Comparison of ENCODE assay signal across 8 cellular contexts in the genomic region with DNA sequence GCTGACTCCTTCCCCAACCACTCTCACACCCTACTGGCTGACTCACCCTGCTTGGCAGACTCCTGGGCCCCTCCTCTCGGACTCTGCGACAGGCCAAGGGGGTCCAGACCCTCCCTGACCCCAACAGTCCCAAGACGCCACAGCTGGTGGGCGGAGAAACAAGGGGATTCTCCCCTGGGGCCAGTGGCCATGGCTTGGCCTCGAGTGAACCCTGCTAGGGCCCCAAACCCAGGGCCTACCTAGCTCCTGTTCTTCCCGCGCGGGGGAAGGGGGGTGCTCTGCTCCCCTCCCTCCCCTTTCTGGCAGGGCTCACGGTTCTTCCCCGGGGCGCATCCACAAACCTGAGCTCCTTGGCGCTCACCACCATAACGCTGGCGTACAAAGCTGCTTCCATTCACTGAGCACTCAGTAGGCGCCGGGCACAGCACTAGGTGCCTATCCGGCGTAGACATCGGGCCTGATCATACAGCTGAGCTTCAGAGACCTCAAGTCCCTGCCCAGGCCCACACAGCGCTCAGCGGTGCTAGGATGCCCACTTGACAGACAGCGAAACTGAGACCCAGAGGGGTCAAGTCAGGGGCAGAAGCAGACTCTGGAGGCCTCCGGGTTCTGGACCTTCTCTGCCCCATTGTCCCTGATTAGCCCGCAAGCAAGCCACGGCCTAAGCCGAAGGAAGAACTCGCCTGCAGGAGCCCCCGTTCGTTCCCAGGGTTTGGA. TPM values are rescaled to one million over a fixed set of nuclear protein-coding genes. Genes with fewer than 3 reads are reported as not detected.
DNase-seq lines count a peak whose midpoint lies in the region; ATAC-seq and TF ChIP-seq lines count a peak whose summit lies in the region.

No MANE protein-coding gene starts in this region.

- peak overlapping the region; percentile 97 for H3K27ac ChIP-seq in DND-41 (ENCODE audit: low read length)
- peak overlapping the region in 1 of 2 donors; percentile 65 for H3K27ac ChIP-seq in thoracic aorta

- peaks cover 76% of the 10 kb centered on the region for H3K79me2 ChIP-seq in DND-41 (ENCODE audit: insufficient read depth, low read length)

- H3K9me3 Mint-ChIP-seq in MCF 10A (ENCODE audit: unreplicated experiment) = no peaks in the 10 kb centered on the region

- H2AFZ ChIP-seq in DND-41 (ENCODE audit: low read depth, low read length) = no peak overlapping the region

- POLR2A ChIA-PET in MCF 10A (lab: Yijun Ruan, JAX) = interaction anchor here (0.5 to 2.6 kb wide), 6 partner anchors 8 to 383 kb away, joined by 3 to 28 read pairs (median 5); a partner anchor contains a TSS

- peak overlapping the region; percentile 90 for H3K9ac ChIP-seq in DND-41 (ENCODE audit: low read depth, low read length)

- peaks cover 49% of the 10 kb centered on the region for H3K4me1 ChIP-seq in DND-41 (ENCODE audit: insufficient read depth, low read length)
- peaks cover 4 to 12% of the 10 kb centered on the region in 2 donors for H3K4me1 ChIP-seq in thoracic aorta (ENCODE audit: control insufficient read depth in 1 of 2, low read depth in 2 of 2)

- intact Hi-C loops in MCF 10A (cut with micrococcal nuclease) = no loop called here

- peak overlapping the region; percentile 96 for H3K4me2 ChIP-seq in DND-41 (ENCODE audit: insufficient read depth, low read length)

- H3K4me3 Mint-ChIP-seq in MCF 10A (ENCODE audit: unreplicated experiment) = peak overlapping the region; percentile 78

- peaks cover 28% of the 10 kb centered on the region for H4K20me1 ChIP-seq in DND-41 (ENCODE audit: insufficient read depth, low read length)

- H3K27ac Mint-ChIP-seq in MCF 10A (ENCODE audit: low read depth, unreplicated experiment) = no peak overlapping the region

- H3K4me3 ChIP-seq in DND-41 (ENCODE audit: low read depth in 1 of 2, low read length in 2 of 2) (peak overlapping the region; percentile 79 to 92), thoracic aorta (peak overlapping the region; percentile 94)

- no peaks in the 10 kb centered on the region for H3K27me3 Mint-ChIP-seq in MCF 10A (ENCODE audit: insufficient read depth, unreplicated experiment)

- H3K4me1 Mint-ChIP-seq in MCF 10A (ENCODE audit: insufficient read depth, unreplicated experiment) = peaks cover 6% of the 10 kb centered on the region

- H3K9me3 ChIP-seq in DND-41 (ENCODE audit: insufficient read depth, low read length, severe bottlenecking) = no peaks in the 10 kb centered on the region
- H3K9me3 ChIP-seq in thoracic aorta = no peaks in the 10 kb centered on the region

- H3K36me3 Mint-ChIP-seq in MCF 10A (ENCODE audit: insufficient read depth, unreplicated experiment) = no peaks in the 10 kb centered on the region

- no peak for ATAC-seq in DND-41 (ENCODE audit: insufficient read depth, low read depth)
- ATAC-seq in thoracic aorta (ENCODE audit: insufficient number of reproducible peaks, low FRiP score, low read depth) = no peak
- ATAC-seq in GM18909 (IDR thresholded peaks at IDR 0.05; ENCODE audit: poor library complexity, unreplicated experiment) = no peak

- H3K27me3 ChIP-seq in DND-41 (ENCODE audit: insufficient read depth, low read length, poor library complexity) = no peaks in the 10 kb centered on the region
- no peaks in the 10 kb centered on the region for H3K27me3 ChIP-seq in thoracic aorta (replicated peaks; ENCODE audit: insufficient read depth)

- TSS peak; percentile 18 for BruUV-seq in MCF 10A (replicated peaks; lab: Mats Ljungman, UMichigan)

- TF ChIP-seq CTCF in DND-41 (IDR thresholded peaks at IDR 0.05; ENCODE audit: borderline replicate concordance, extremely low read depth, low read length, poor library complexity, severe bottlenecking) = no peak
- TF ChIP-seq CTCF in MCF 10A (IDR thresholded peaks at IDR 0.05; ENCODE audit: unreplicated experiment) = no peak
- no peak for TF ChIP-seq CTCF in thoracic aorta (IDR thresholded peaks at IDR 0.05)

- DNase-seq in DND-41 = peak; percentile 62
- peak; percentile 46 for DNase-seq in RPMI8226
- DNase-seq in MCF 10A (ENCODE audit: unreplicated experiment) = peak; percentile 34
- DNase-seq in lung microvascular endothelial cell (ENCODE audit: low read depth in 2 of 2) = peak; percentile 16 to 28
- no peak for DNase-seq in thoracic aorta (ENCODE audit: low spot score)
- no peak for DNase-seq in SKM-1 treated with dmso at 0.1 percent for 144 hours (lab: John Stamatoyannopoulos, UW; ENCODE audit: unreplicated experiment)
- no peak for DNase-seq in cerebellar cortex (ENCODE audit: low spot score)

- peaks cover 42% of the 10 kb centered on the region for H3K36me3 ChIP-seq in DND-41 (ENCODE audit: insufficient read depth, low read length)
- no peaks in the 10 kb centered on the region for H3K36me3 ChIP-seq in thoracic aorta

- CTCF ChIA-PET in MCF 10A (lab: Yijun Ruan, JAX) = interaction anchor here (0.6 to 3.3 kb wide), 6 partner anchors 11 to 696 kb away, joined by 3 to 17 read pairs (median 3); no protein-coding TSS in a partner anchor

RNA-seq across cellular contexts. Expression of a gene that starts 0.6 kb away (rescaled TPM):
- total RNA-seq in MCF 10A (2022) (5.1 and 6.0 TPM in 2 replicates), lung microvascular endothelial cell (11.1 and 16.3 TPM in 2 replicates), thoracic aorta (10 to 100 TPM in 1 of 2 donors, 1 to 10 TPM in 1; 8.1 to 20.6 TPM)

Comparison
In these comparisons a context has a peak if more than half of its experiments do, and no peak if none do; other contexts are left out.
1. DNase-seq: peak in DND-41 (single experiment), RPMI8226 (single experiment), MCF 10A (single experiment) and lung microvascular endothelial cell (2 of 2); none in thoracic aorta (single experiment), SKM-1 treated with dmso at 0.1 percent for 144 hours (single experiment) and cerebellar cortex (single experiment).